Comparison of ENCODE assay signal across 9 cellular contexts in genomic region chr10:29998142-29998808, GRCh38.
A peak's percentile ranks its signal among the peaks of the same experiment; 100 is the strongest.
DNase-seq lines count a peak whose midpoint lies in the region; ATAC-seq, FAIRE-seq and TF ChIP-seq lines count a peak whose summit lies in the region.
"Had no signal": no experiment of that assay in that cellular context is flagged by ENCODE, and none has a peak within 500 bp of the region (broad histone marks: within the 10 kb centered on the region; RNA-seq: fewer than 3 reads in every experiment).

No MANE protein-coding gene starts in this region.

- peak; percentile 100 for FAIRE-seq in urothelium cell line (lab: Jason Lieb, UNC)
- FAIRE-seq: endometrium had no signal

- DNase-seq in DMS153 (lab: John Stamatoyannopoulos, UW) (peak; percentile 37), head of caudate nucleus (peak; percentile 56 to 90 (median 78)), posterior vena cava (ENCODE audit: low spot score) (peak; percentile 88), urothelium cell line (ENCODE audit: low spot score) (peak; percentile 85)
- peak; percentile 87 for DNase-seq in activated naive CD4-positive, alpha-beta T cell treated with anti-CD3 and anti-CD28 coated beads, Interleukin-2, amount 10 ng/mL, durations not matched to agents 7 days and 5 days

- no peaks in the 10 kb centered on the region for H3K79me2 ChIP-seq in KMS-11 (ENCODE audit: insufficient read depth, low read depth)

- no peak overlapping the region for H3K27ac Mint-ChIP-seq in activated naive CD4-positive, alpha-beta T cell treated with anti-CD3 and anti-CD28 coated beads, Interleukin-2, amount 10 ng/mL, durations not matched to agents 7 days and 5 days

- H3K36me3 ChIP-seq in KMS-11 (ENCODE audit: insufficient read depth): no peaks in the 10 kb centered on the region

- H3K4me1 ChIP-seq in KMS-11 (ENCODE audit: low read depth, poor library complexity, severe bottlenecking): peaks cover 11% of the 10 kb centered on the region

- peak; percentile 79 for ATAC-seq in GM21447 (IDR thresholded peaks at IDR 0.05; ENCODE audit: unreplicated experiment)
- peak; percentile 71 for ATAC-seq in SK-N-SH treated with all-trans-retinoic acid at 6 μM for 48 hours

- no peak overlapping the region for H3K9ac ChIP-seq in KMS-11

- H3K4me3 ChIP-seq in KMS-11 (IDR thresholded peaks at IDR 0.05; ENCODE audit: insufficient read depth, low read depth, low read length): no peak overlapping the region

- H3K4me3 Mint-ChIP-seq in activated naive CD4-positive, alpha-beta T cell treated with anti-CD3 and anti-CD28 coated beads, Interleukin-2, amount 10 ng/mL, durations not matched to agents 7 days and 5 days: no peak overlapping the region

- H3K36me3 Mint-ChIP-seq in activated naive CD4-positive, alpha-beta T cell treated with anti-CD3 and anti-CD28 coated beads, Interleukin-2, amount 10 ng/mL, durations not matched to agents 7 days and 5 days: no peaks in the 10 kb centered on the region

- peaks cover 6% of the 10 kb centered on the region for H3K4me1 Mint-ChIP-seq in activated naive CD4-positive, alpha-beta T cell treated with anti-CD3 and anti-CD28 coated beads, Interleukin-2, amount 10 ng/mL, durations not matched to agents 7 days and 5 days

- H4K20me1 ChIP-seq in KMS-11 (ENCODE audit: insufficient read depth): no peaks in the 10 kb centered on the region

- H2AFZ ChIP-seq in KMS-11 (ENCODE audit: low read depth): no peak overlapping the region

- CTCF ChIA-PET in activated naive CD4-positive, alpha-beta T cell treated with anti-CD3 and anti-CD28 coated beads, Interleukin-2, amount 10 ng/mL, durations not matched to agents 7 days and 5 days (lab: Charles Lee): interaction anchor here (0.7 to 9.3 kb wide), 32 partner anchors 8 to 593 kb away, joined by 3 to 105 read pairs (median 4); no protein-coding TSS in a partner anchor

- no peaks in the 10 kb centered on the region for H3K9me3 Mint-ChIP-seq in activated naive CD4-positive, alpha-beta T cell treated with anti-CD3 and anti-CD28 coated beads, Interleukin-2, amount 10 ng/mL, durations not matched to agents 7 days and 5 days

- peak; percentile 99 for TF ChIP-seq CTCF in KMS-11 (conservative IDR thresholded peaks at IDR 0.05; ENCODE audit: low read depth, low read length)

- no peak overlapping the region for H3K4me2 ChIP-seq in KMS-11

- no peak overlapping the region for H3K27ac ChIP-seq in KMS-11

- no peaks in the 10 kb centered on the region for H3K27me3 ChIP-seq in KMS-11 (ENCODE audit: insufficient read depth, low read depth)

- H3K27me3 Mint-ChIP-seq in activated naive CD4-positive, alpha-beta T cell treated with anti-CD3 and anti-CD28 coated beads, Interleukin-2, amount 10 ng/mL, durations not matched to agents 7 days and 5 days: peaks cover 82% of the 10 kb centered on the region

- intact Hi-C loops in head of caudate nucleus (cut with DNase I) (no loop called here), posterior vena cava (cut with DNase I) (loop anchor here in 1 of 2 donors (2.0 kb wide), 1 partner anchor 243 kb away; no protein-coding TSS in a partner anchor)

TF ChIP-seq in SK-N-SH treated with all-trans-retinoic acid at 6 μM for 48 hours, 23 proteins besides CTCF, POLR2A, EP300 and RAD21:
- TF ChIP-seq CSDC2 (CRISPR knock-in tag; IDR thresholded peaks at IDR 0.05) (no peak), CREB5 (CRISPR knock-in tag; IDR thresholded peaks at IDR 0.05; ENCODE audit: low read depth) (no peak)
- TF ChIP-seq, protein P1, sequence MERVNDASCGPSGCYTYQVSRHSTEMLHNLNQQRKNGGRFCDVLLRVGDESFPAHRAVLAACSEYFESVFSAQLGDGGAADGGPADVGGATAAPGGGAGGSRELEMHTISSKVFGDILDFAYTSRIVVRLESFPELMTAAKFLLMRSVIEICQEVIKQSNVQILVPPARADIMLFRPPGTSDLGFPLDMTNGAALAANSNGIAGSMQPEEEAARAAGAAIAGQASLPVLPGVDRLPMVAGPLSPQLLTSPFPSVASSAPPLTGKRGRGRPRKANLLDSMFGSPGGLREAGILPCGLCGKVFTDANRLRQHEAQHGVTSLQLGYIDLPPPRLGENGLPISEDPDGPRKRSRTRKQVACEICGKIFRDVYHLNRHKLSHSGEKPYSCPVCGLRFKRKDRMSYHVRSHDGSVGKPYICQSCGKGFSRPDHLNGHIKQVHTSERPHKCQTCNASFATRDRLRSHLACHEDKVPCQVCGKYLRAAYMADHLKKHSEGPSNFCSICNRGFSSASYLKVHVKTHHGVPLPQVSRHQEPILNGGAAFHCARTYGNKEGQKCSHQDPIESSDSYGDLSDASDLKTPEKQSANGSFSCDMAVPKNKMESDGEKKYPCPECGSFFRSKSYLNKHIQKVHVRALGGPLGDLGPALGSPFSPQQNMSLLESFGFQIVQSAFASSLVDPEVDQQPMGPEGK (CRISPR knock-in tag; IDR thresholded peaks at IDR 0.05; ENCODE audit: borderline replicate concordance): no peak

Comparison
In these comparisons a context has a peak if more than half of its experiments do, and no peak if none do; other contexts are left out.
1. DNase-seq: peak in every context shown above with its lines; median percentile 88 in posterior vena cava; 87 in activated naive CD4-positive, alpha-beta T cell treated with anti-CD3 and anti-CD28 coated beads, Interleukin-2, amount 10 ng/mL, durations not matched to agents 7 days and 5 days; 85 in urothelium cell line; 78 in head of caudate nucleus; 37 in DMS153.